15 cellular contexts compared by ENCODE assay signal in the genomic region with DNA sequence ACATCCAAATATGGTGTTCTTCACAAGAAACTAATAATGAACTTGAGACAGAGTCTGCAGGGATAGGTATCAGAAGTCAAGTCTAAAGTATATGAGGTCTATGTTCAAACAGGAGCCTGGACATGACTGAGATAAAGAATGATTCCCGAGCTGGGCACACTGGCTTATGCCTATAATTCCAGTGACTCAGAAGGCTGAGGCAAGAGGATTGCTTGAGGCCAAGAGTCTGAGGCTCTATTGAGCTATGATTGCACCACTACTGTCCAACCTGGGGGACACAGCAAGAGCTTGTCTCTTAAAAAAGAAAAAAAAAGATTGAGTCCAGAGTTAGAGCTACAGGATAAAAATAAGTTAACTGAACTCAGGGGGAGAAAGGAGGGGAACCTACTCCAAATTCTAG.
A peak's percentile ranks its signal among the peaks of the same experiment; 100 is the strongest.
DNase-seq lines count a peak whose midpoint lies in the region; TF ChIP-seq lines count a peak whose summit lies in the region.
"Had no signal": no experiment of that assay in that cellular context is flagged by ENCODE, and none has a peak within 500 bp of the region (broad histone marks: within the 10 kb centered on the region; RNA-seq: fewer than 3 reads in every experiment).

No MANE protein-coding gene starts in this region.

- peak overlapping the region; percentile 27 for H4K8ac ChIP-seq in trophoblast cell (ENCODE audit: low read depth, low read length)

- H3K4me1 ChIP-seq in trophoblast cell (ENCODE audit: control insufficient read depth in 1 of 2, insufficient read depth in 2 of 2, low read length in 2 of 2) (peaks cover 0 to 2% of the 10 kb centered on the region in 2 experiments), Caco-2 (no peaks in the 10 kb centered on the region)

- H3K79me1 ChIP-seq in trophoblast cell (ENCODE audit: low read length), result no peaks in the 10 kb centered on the region

- TF ChIP-seq CTCF in VCaP (conservative IDR thresholded peaks at IDR 0.05) (no peak), Caco-2 (IDR thresholded peaks at IDR 0.05; ENCODE audit: insufficient read depth in 1 of 2, low read depth in 1 of 2, low read length in 1 of 2, severe bottlenecking in 1 of 2, unreplicated experiment in 1 of 2) (no peak)

- CTCF ChIA-PET in Caco-2 (lab: Charles Lee), result no interaction called here

- H4K91ac ChIP-seq in trophoblast cell (ENCODE audit: low read depth, low read length), result no peak overlapping the region

- H3K4ac ChIP-seq in trophoblast cell (ENCODE audit: low read depth, low read length), result no peak overlapping the region

- H3K27me3 ChIP-seq in MG63 (no peaks in the 10 kb centered on the region), trophoblast cell (ENCODE audit: insufficient read depth, low read length) (no peaks in the 10 kb centered on the region), Caco-2 (replicated peaks; ENCODE audit: control insufficient read depth, insufficient read depth, low read length) (no peaks in the 10 kb centered on the region)

- H3K36me3 ChIP-seq in MG63 (no peaks in the 10 kb centered on the region), trophoblast cell (ENCODE audit: control insufficient read depth in 1 of 2, insufficient read depth in 2 of 2, low read length in 2 of 2) (no peaks in the 10 kb centered on the region), Caco-2 (ENCODE audit: control insufficient read depth, insufficient read depth, low read length) (no peaks in the 10 kb centered on the region)

- no peak overlapping the region for H3K4me3 Mint-ChIP-seq in Caco-2 (ENCODE audit: unreplicated experiment)
- H3K4me3 Mint-ChIP-seq: CD4-positive, alpha-beta memory T cell; GM23338; H9 had no signal

- H3K9me3 Mint-ChIP-seq in Caco-2 (ENCODE audit: unreplicated experiment), result no peaks in the 10 kb centered on the region
- H3K9me3 Mint-ChIP-seq: CD4-positive, alpha-beta memory T cell; H9 had no signal

- BruUV-seq in Caco-2 (replicated peaks; lab: Mats Ljungman, UMichigan), result no TSS peak

- H3K36me3 Mint-ChIP-seq in Caco-2 (ENCODE audit: insufficient read depth, unreplicated experiment), result no peaks in the 10 kb centered on the region
- H3K36me3 Mint-ChIP-seq: CD4-positive, alpha-beta memory T cell had no signal

- POLR2A ChIA-PET in Caco-2 (lab: Charles Lee), result no interaction called here

- H3K4me2 ChIP-seq in trophoblast cell (ENCODE audit: low read length), result no peak overlapping the region
- H3K4me2 ChIP-seq: GM23338 had no signal

- no peak overlapping the region for H3K23ac ChIP-seq in trophoblast cell (ENCODE audit: low read length)

- no peak overlapping the region for H3K27ac Mint-ChIP-seq in Caco-2 (ENCODE audit: unreplicated experiment)
- H3K27ac Mint-ChIP-seq: CD4-positive, alpha-beta memory T cell; GM23338; H9 had no signal

- H3K4me3 ChIP-seq in MG63 (no peak overlapping the region), trophoblast cell (ENCODE audit: low read depth, low read length) (no peak overlapping the region), Caco-2 (ENCODE audit: low read depth, low read length) (no peak overlapping the region)
- H3K4me3 ChIP-seq: GM12878, GM23338 had no signal

- no peak overlapping the region for H2BK120ac ChIP-seq in trophoblast cell (ENCODE audit: insufficient read depth, low read length, poor library complexity)

- no peak overlapping the region for H2AK5ac ChIP-seq in trophoblast cell (ENCODE audit: low read length)

- H2BK12ac ChIP-seq in trophoblast cell (ENCODE audit: low read length), result no peak overlapping the region

- no peak overlapping the region for H2BK5ac ChIP-seq in trophoblast cell (ENCODE audit: low read depth, low read length, poor library complexity)

- intact Hi-C loops in Caco-2 (cut with micrococcal nuclease; ENCODE audit: unreplicated experiment), result no loop called here

- WGBS in trophoblast cell (ENCODE audit: extremely low coverage, insufficient coverage, insufficient read length), result no CpG with 5 or more reads among the region's 1 CpG

- no peak overlapping the region for H2AFZ ChIP-seq in trophoblast cell (ENCODE audit: insufficient read depth, low read length, poor library complexity)
- H2AFZ ChIP-seq: GM23338 had no signal

- DNase-seq in MG63 (peak; percentile 58), trophoblast cell (peak; percentile 65 to 78), NCI-H774 (lab: John Stamatoyannopoulos, UW) (no peak), Caco-2 (no peak), DMS153 (lab: John Stamatoyannopoulos, UW) (no peak)
- DNase-seq: C1 segment of cervical spinal cord; CD4-positive, alpha-beta memory T cell; COR-L47; DMS79; EL; GDM1; H9 had no signal

- no peaks in the 10 kb centered on the region for H3K79me2 ChIP-seq in trophoblast cell (ENCODE audit: control insufficient read depth, insufficient read depth, low read length, poor library complexity)

- H3K9ac ChIP-seq in trophoblast cell (ENCODE audit: low read length), result no peak overlapping the region

- H3K4me1 Mint-ChIP-seq in Caco-2 (ENCODE audit: low read depth, unreplicated experiment), result no peaks in the 10 kb centered on the region
- H3K4me1 Mint-ChIP-seq: CD4-positive, alpha-beta memory T cell; GM23338; H9 had no signal

- H3K18ac ChIP-seq in trophoblast cell (ENCODE audit: low read length), result no peak overlapping the region

- H3K9me3 ChIP-seq in MG63, result no peaks in the 10 kb centered on the region
- peaks cover 3% of the 10 kb centered on the region for H3K9me3 ChIP-seq in trophoblast cell (ENCODE audit: insufficient read depth, low read depth, low read length)
- no peaks in the 10 kb centered on the region for H3K9me3 ChIP-seq in Caco-2

- peak overlapping the region; percentile 41 for H3K14ac ChIP-seq in trophoblast cell (ENCODE audit: low read length)

- peak overlapping the region; percentile 81 for H3K27ac ChIP-seq in VCaP
- no peak overlapping the region for H3K27ac ChIP-seq in trophoblast cell (ENCODE audit: low read depth, low read length)

- H3K27me3 Mint-ChIP-seq in Caco-2 (ENCODE audit: insufficient read depth, unreplicated experiment), result no peaks in the 10 kb centered on the region
- H3K27me3 Mint-ChIP-seq: CD4-positive, alpha-beta memory T cell had no signal

- H4K12ac ChIP-seq in trophoblast cell (ENCODE audit: low read depth, low read length), result no peak overlapping the region

Comparison
In these comparisons a context has a peak if more than half of its experiments do, and no peak if none do; other contexts are left out.
1. DNase-seq: peak in MG63 (single experiment) and trophoblast cell (2 of 2); none in NCI-H774 (single experiment), Caco-2 (0 of 2) and DMS153 (single experiment).